22 cellular contexts compared by ENCODE assay signal in genomic region chr10:76420725-76421124, GRCh38.
DNase-seq lines count a peak whose midpoint lies in the region; ATAC-seq, FAIRE-seq and TF ChIP-seq lines count a peak whose summit lies in the region.
"Had no signal": no experiment of that assay in that cellular context is flagged by ENCODE, and none has a peak within 500 bp of the region (broad histone marks: within the 10 kb centered on the region; RNA-seq: fewer than 3 reads in every experiment).

No MANE protein-coding gene starts in this region.

- TF ChIP-seq CTCF in VCaP (conservative IDR thresholded peaks at IDR 0.05) (no peak), mucosa of descending colon (IDR thresholded peaks at IDR 0.05) (no peak), breast epithelium (IDR thresholded peaks at IDR 0.05) (no peak)

- peak; percentile 16 for FAIRE-seq in RCC 7860 (lab: Jason Lieb, UNC)
- FAIRE-seq: D721Med, GM12878, GM19239 had no signal

- TF ChIP-seq POLR2A in breast epithelium (IDR thresholded peaks at IDR 0.05): no peak

- intact Hi-C loops in left colon (cut with DNase I, micrococcal nuclease): no loop called here
- intact Hi-C loops in mucosa of descending colon (cut with DNase I, micrococcal nuclease): no loop called here
- intact Hi-C loops in breast epithelium (cut with DNase I; ENCODE audit: low total_unique reads): no loop called here

- H3K36me3 ChIP-seq in mucosa of descending colon (ENCODE audit: low read depth) (no peaks in the 10 kb centered on the region), breast epithelium (no peaks in the 10 kb centered on the region), H7 (replicated peaks; ENCODE audit: control insufficient read depth, insufficient read depth, low read length) (no peaks in the 10 kb centered on the region)
- H3K36me3 ChIP-seq: BE2C had no signal

- ATAC-seq in left colon (peak; percentile 81), mucosa of descending colon (peak; percentile 80)
- ATAC-seq: GM12878 had no signal

- H3K4me1 ChIP-seq in mucosa of descending colon (ENCODE audit: low read depth) (no peaks in the 10 kb centered on the region), breast epithelium (no peaks in the 10 kb centered on the region)
- H3K4me1 ChIP-seq: BE2C, Caco-2 had no signal

- H3K9me3 ChIP-seq in mucosa of descending colon (no peaks in the 10 kb centered on the region), breast epithelium (no peaks in the 10 kb centered on the region)
- H3K9me3 ChIP-seq: BE2C, Caco-2 had no signal

- no peak overlapping the region for H3K4me3 ChIP-seq in mucosa of descending colon
- no peak overlapping the region for H3K4me3 ChIP-seq in breast epithelium
- no peak overlapping the region for H3K4me3 ChIP-seq in H7 (ENCODE audit: insufficient read depth, low read depth, low read length)
- H3K4me3 ChIP-seq: GM12878, GM23248 had no signal

- H3K27me3 ChIP-seq in breast epithelium (no peaks in the 10 kb centered on the region), H7 (ENCODE audit: control insufficient read depth, insufficient read depth, low read length) (no peaks in the 10 kb centered on the region)
- H3K27me3 ChIP-seq: BE2C had no signal

- H3K27ac ChIP-seq in VCaP (peak overlapping the region; percentile 71), breast epithelium (no peak overlapping the region)
- H3K27ac ChIP-seq: GM23248 had no signal

- DNase-seq in RCC 7860 (ENCODE audit: low spot score): no peak
- no peak for DNase-seq in left colon
- no peak for DNase-seq in mucosa of descending colon
- no peak for DNase-seq in nucleus accumbens (lab: John Stamatoyannopoulos, UW)
- no peak for DNase-seq in breast epithelium (ENCODE audit: low spot score in 2 of 2)
- no peak for DNase-seq in H7
- DNase-seq in NCI-H2227 (lab: John Stamatoyannopoulos, UW; ENCODE audit: unreplicated experiment): no peak
- DNase-seq: ACHN; BE2C; C1 segment of cervical spinal cord; Caco-2; CD4-positive, CD25-positive, alpha-beta regulatory T cell; CD8-positive, alpha-beta memory T cell; DMS79 treated with DMSO at 0.1 percent for 48 hours; GF-D8; GM23248; HCEC 1CT; KG1 had no signal
